In genomic region chr2:119208791-119209203, GRCh38 we compare ENCODE assay signal across 18 cellular contexts. TPM values are rescaled to one million over a fixed set of nuclear protein-coding genes. Genes with fewer than 3 reads are reported as not detected.
A peak's percentile ranks its signal among the peaks of the same experiment; 100 is the strongest.
DNase-seq lines count a peak whose midpoint lies in the region; ATAC-seq, FAIRE-seq and TF ChIP-seq lines count a peak whose summit lies in the region.
"Had no signal": no experiment of that assay in that cellular context is flagged by ENCODE, and none has a peak within 500 bp of the region (broad histone marks: within the 10 kb centered on the region; RNA-seq: fewer than 3 reads in every experiment).

No MANE protein-coding gene starts in this region.

- peak overlapping the region; percentile 37 for H3K27ac ChIP-seq in RWPE2 (ENCODE audit: poor library complexity, severe bottlenecking)
- H3K27ac ChIP-seq in dorsolateral prefrontal cortex = no peak overlapping the region
- H3K27ac ChIP-seq: psoas muscle had no signal

- TF ChIP-seq CTCF in RWPE2 (IDR thresholded peaks at IDR 0.05; ENCODE audit: poor library complexity, severe bottlenecking) = peak; percentile 42
- peak; percentile 34 for TF ChIP-seq CTCF in kidney epithelial cell (IDR thresholded peaks at IDR 0.05; ENCODE audit: insufficient read depth, low read length, poor library complexity, severe bottlenecking)
- TF ChIP-seq CTCF in dorsolateral prefrontal cortex (IDR thresholded peaks at IDR 0.05 in 54 of 56, conservative IDR thresholded peaks at IDR 0.05 in 2 of 56; ENCODE audit: low read depth in 1 of 56, partially characterized antibody in 56 of 56) = no peak

- H3K27me3 ChIP-seq in RWPE2 (ENCODE audit: insufficient read depth, poor library complexity, severe bottlenecking) = no peaks in the 10 kb centered on the region
- H3K27me3 ChIP-seq in kidney epithelial cell (ENCODE audit: control insufficient read depth, insufficient read depth, low read length) = no peaks in the 10 kb centered on the region
- peaks cover 0 to 4% (median 0%) of the 10 kb centered on the region in 45 donors for H3K27me3 ChIP-seq in dorsolateral prefrontal cortex

- no peaks in the 10 kb centered on the region for H3K9me3 ChIP-seq in RWPE2 (ENCODE audit: severe bottlenecking)
- H3K9me3 ChIP-seq: psoas muscle had no signal

- no peaks in the 10 kb centered on the region for H3K4me1 Mint-ChIP-seq in stimulated activated naive B cell treated with anti-CD40 and anti-IgM and Interleukin-4, amounts not matched to agents 10 μg/mL and 1 μg/mL and 100 μg/mL, for 72 hours
- H3K4me1 Mint-ChIP-seq: activated naive CD8-positive, alpha-beta T cell treated with anti-CD3 and anti-CD28 coated beads, Interleukin-2, amount 50 U/mL, for 24 hours; immature natural killer cell had no signal

- in situ Hi-C loops in Caki2 (cut with HindIII; ENCODE audit: low pct_unique_long_range_greater_than_20kb, low sequenced_read_pairs) = no loop called here

- no peaks in the 10 kb centered on the region for H3K9me3 Mint-ChIP-seq in stimulated activated naive B cell treated with anti-CD40 and anti-IgM and Interleukin-4, amounts not matched to agents 10 μg/mL and 1 μg/mL and 100 μg/mL, for 72 hours
- H3K9me3 Mint-ChIP-seq: activated naive CD8-positive, alpha-beta T cell treated with anti-CD3 and anti-CD28 coated beads, Interleukin-2, amount 50 U/mL, for 24 hours; CD14-positive monocyte; dendritic cell treated with granulocyte-macrophage colony-stimulating factor and Interleukin-4, amounts not matched to agents 40 ng/mL and 50 ng/mL, for 4 days; immature natural killer cell; stimulated activated naive CD8-positive, alpha-beta T cell treated with anti-CD3 and anti-CD28 coated beads, Interleukin-15, Interleukin-2, amounts not matched to agents 100 ng/mL and 50 ng/mL, for 24 hours had no signal

- no peak overlapping the region for H3K4me3 Mint-ChIP-seq in stimulated activated naive B cell treated with anti-CD40 and anti-IgM and Interleukin-4, amounts not matched to agents 10 μg/mL and 1 μg/mL and 100 μg/mL, for 72 hours
- H3K4me3 Mint-ChIP-seq: activated naive CD8-positive, alpha-beta T cell treated with anti-CD3 and anti-CD28 coated beads, Interleukin-2, amount 50 U/mL, for 24 hours; CD14-positive monocyte; dendritic cell treated with granulocyte-macrophage colony-stimulating factor and Interleukin-4, amounts not matched to agents 40 ng/mL and 50 ng/mL, for 4 days; immature natural killer cell; stimulated activated naive CD8-positive, alpha-beta T cell treated with anti-CD3 and anti-CD28 coated beads, Interleukin-15, Interleukin-2, amounts not matched to agents 100 ng/mL and 50 ng/mL, for 24 hours had no signal

- peaks cover 7 to 13% of the 10 kb centered on the region in 2 donors for H3K27me3 Mint-ChIP-seq in stimulated activated naive B cell treated with anti-CD40 and anti-IgM and Interleukin-4, amounts not matched to agents 10 μg/mL and 1 μg/mL and 100 μg/mL, for 72 hours
- H3K27me3 Mint-ChIP-seq: stimulated activated naive CD8-positive, alpha-beta T cell treated with anti-CD3 and anti-CD28 coated beads, Interleukin-15, Interleukin-2, amounts not matched to agents 100 ng/mL and 50 ng/mL, for 24 hours had no signal

- peaks cover 20% of the 10 kb centered on the region for H3K4me1 ChIP-seq in RWPE2 (ENCODE audit: insufficient read depth, poor library complexity, severe bottlenecking)
- H3K4me1 ChIP-seq: psoas muscle had no signal

- ATAC-seq in RWPE2 (ENCODE audit: low read depth) = peak; percentile 92
- no peak for ATAC-seq in stimulated activated naive B cell treated with anti-CD40 and anti-IgM and Interleukin-4, amounts not matched to agents 10 μg/mL and 1 μg/mL and 100 μg/mL, for 72 hours (replicated peaks)
- ATAC-seq: activated naive CD8-positive, alpha-beta T cell treated with anti-CD3 and anti-CD28 coated beads, Interleukin-2, amount 50 U/mL, for 24 hours had no signal

- DNase-seq in Caki2 (ENCODE audit: low read depth) = peak; percentile 57
- no peak for DNase-seq in HTR-8/SVneo (ENCODE audit: insufficient read length, low spot score)
- peak; percentile 87 for DNase-seq in RWPE2 (ENCODE audit: low spot score)
- DNase-seq in kidney epithelial cell (ENCODE audit: low read depth) = peak; percentile 84
- DNase-seq in dorsolateral prefrontal cortex = no peak
- no peak for DNase-seq in NCI-H748 treated with DMSO at 0.1 percent for 48 hours (lab: John Stamatoyannopoulos, UW)
- no peak for DNase-seq in amniotic stem cell (lab: John Stamatoyannopoulos, UW)
- no peak for DNase-seq in stimulated activated naive B cell treated with anti-CD40 and anti-IgM and Interleukin-4, amounts not matched to agents 10 μg/mL and 1 μg/mL and 100 μg/mL, for 72 hours
- DNase-seq: activated CD4-positive, alpha-beta T cell treated with anti-CD3 and anti-CD28 coated beads for 1 hour; activated naive CD8-positive, alpha-beta T cell treated with anti-CD3 and anti-CD28 coated beads, Interleukin-2, amount 50 U/mL, for 24 hours; activated T-cell treated with anti-CD3 and anti-CD28 coated beads for 4 hours; immature natural killer cell; NCI-H187; psoas muscle; stimulated activated CD4-positive, alpha-beta T cell treated with anti-CD3 and anti-CD28 coated beads, Interleukin-4, amount 100 ng/mL, for 24 hours had no signal

- no peak overlapping the region for H3K27ac Mint-ChIP-seq in stimulated activated naive B cell treated with anti-CD40 and anti-IgM and Interleukin-4, amounts not matched to agents 10 μg/mL and 1 μg/mL and 100 μg/mL, for 72 hours
- H3K27ac Mint-ChIP-seq: activated naive CD8-positive, alpha-beta T cell treated with anti-CD3 and anti-CD28 coated beads, Interleukin-2, amount 50 U/mL, for 24 hours; dendritic cell treated with granulocyte-macrophage colony-stimulating factor and Interleukin-4, amounts not matched to agents 40 ng/mL and 50 ng/mL, for 4 days; immature natural killer cell; stimulated activated naive CD8-positive, alpha-beta T cell treated with anti-CD3 and anti-CD28 coated beads, Interleukin-15, Interleukin-2, amounts not matched to agents 100 ng/mL and 50 ng/mL, for 24 hours had no signal

- H3K36me3 ChIP-seq in RWPE2 (ENCODE audit: low read depth) (no peaks in the 10 kb centered on the region), kidney epithelial cell (ENCODE audit: control insufficient read depth, insufficient read depth, low read length) (no peaks in the 10 kb centered on the region)

- H3K4me3 ChIP-seq in RWPE2 (ENCODE audit: severe bottlenecking) = no peak overlapping the region
- H3K4me3 ChIP-seq in kidney epithelial cell (ENCODE audit: low read depth, low read length) = no peak overlapping the region
- H3K4me3 ChIP-seq in dorsolateral prefrontal cortex = no peak overlapping the region
- H3K4me3 ChIP-seq: psoas muscle had no signal

- H3K36me3 Mint-ChIP-seq in stimulated activated naive B cell treated with anti-CD40 and anti-IgM and Interleukin-4, amounts not matched to agents 10 μg/mL and 1 μg/mL and 100 μg/mL, for 72 hours = no peaks in the 10 kb centered on the region
- H3K36me3 Mint-ChIP-seq: CD14-positive monocyte, immature natural killer cell had no signal

- peak; percentile 48 for FAIRE-seq in HTR-8/SVneo (lab: Jason Lieb, UNC)

- intact Hi-C loops in dorsolateral prefrontal cortex (cut with DNase I) = no loop called here

RNA-seq across cellular contexts. Expression of gene STEAP3, which starts 14.8 kb away (rescaled TPM):
- 1.4 and 3.4 TPM in 2 replicates for total RNA-seq in Caki2 (2014; rRNA removed; shearing (Covaris generic); ENCODE audit: low replicate concordance)
- total RNA-seq in kidney epithelial cell (38.8 and 45.7 TPM in 2 replicates), dorsolateral prefrontal cortex (10 to 100 TPM in 8 of 120 experiments, 1 to 10 TPM in 112; 1.0 to 15.2 (median 4.1) TPM)

RNA-seq across cellular contexts. Expression of gene C1QL2, which starts 50.2 kb away (rescaled TPM):
- not detected in 2 replicates for total RNA-seq in Caki2 (2014; rRNA removed; shearing (Covaris generic); ENCODE audit: low replicate concordance)
- not detected in 2 replicates for total RNA-seq in kidney epithelial cell
- 10 to 100 TPM in 41 of 120 experiments, 1 to 10 TPM in 79; 3.4 to 40.2 (median 8.5) TPM for total RNA-seq in dorsolateral prefrontal cortex
- total RNA-seq: psoas muscle had no signal

Comparison
In these comparisons a context has a peak if more than half of its experiments do, and no peak if none do; other contexts are left out.
1. DNase-seq: peak in Caki2 (single experiment), RWPE2 (single experiment) and kidney epithelial cell (single experiment); none in HTR-8/SVneo (single experiment), dorsolateral prefrontal cortex (0 of 10), NCI-H748 treated with DMSO at 0.1 percent for 48 hours (single experiment), amniotic stem cell (single experiment) and stimulated activated naive B cell treated with anti-CD40 and anti-IgM and Interleukin-4, amounts not matched to agents 10 μg/mL and 1 μg/mL and 100 μg/mL, for 72 hours (single experiment).
2. CTCF ChIP-seq: peak in RWPE2 (single experiment) and kidney epithelial cell (single experiment); none in dorsolateral prefrontal cortex (0 of 56).